ENCODE assay signal across 8 cellular contexts in genomic region chr2:45169339-45170190, GRCh38.
DNase-seq lines count a peak whose midpoint lies in the region; ATAC-seq and TF ChIP-seq lines count a peak whose summit lies in the region.

No MANE protein-coding gene starts in this region.

- no peaks in the 10 kb centered on the region for H3K79me2 ChIP-seq in neural cell (replicated peaks; ENCODE audit: insufficient read depth, low read length)

- H3K9me3 ChIP-seq in neural cell (ENCODE audit: low read length) = no peaks in the 10 kb centered on the region

- H3F3A ChIP-seq in neural cell (ENCODE audit: insufficient read depth, low read length, poor library complexity, severe bottlenecking) = no peaks in the 10 kb centered on the region

- peak overlapping the region; percentile 41 for H3K9ac ChIP-seq in neural cell (ENCODE audit: low read length)

- H3K27ac ChIP-seq in neural cell (ENCODE audit: low read length) = no peak overlapping the region

- H3K9me2 ChIP-seq in neural cell (ENCODE audit: insufficient read depth, low read length) = no peaks in the 10 kb centered on the region

- H3K36me3 Mint-ChIP-seq in endothelial cell (ENCODE audit: low read depth, unreplicated experiment) = no peaks in the 10 kb centered on the region

- ATAC-seq in HG03565 (IDR thresholded peaks at IDR 0.05; ENCODE audit: unreplicated experiment) = no peak

- H3K9me3 Mint-ChIP-seq in endothelial cell (ENCODE audit: unreplicated experiment) = no peaks in the 10 kb centered on the region

- no peaks in the 10 kb centered on the region for H3K36me3 ChIP-seq in neural cell (ENCODE audit: insufficient read depth, low read length)

- H3K4me3 ChIP-seq in neural cell (ENCODE audit: low read length) = peak overlapping the region; percentile 69

- H3K27me3 ChIP-seq in neural cell (ENCODE audit: insufficient read depth, low read depth, low read length) = peaks cover 90% of the 10 kb centered on the region

- DNase-seq in NCI-H2196 (lab: John Stamatoyannopoulos, UW; ENCODE audit: unreplicated experiment) = peak; percentile 62
- no peak for DNase-seq in NCI-H2196 treated with DMSO at 0.1 percent for 48 hours (lab: John Stamatoyannopoulos, UW; ENCODE audit: unreplicated experiment)
- peak; percentile 57 for DNase-seq in NCI-H69 (lab: John Stamatoyannopoulos, UW)
- peak; percentile 78 for DNase-seq in endothelial cell (ENCODE audit: low spot score)
- no peak for DNase-seq in NCI-H187 (lab: John Stamatoyannopoulos, UW)
- no peak for DNase-seq in hippocampal formation (lab: John Stamatoyannopoulos, UW)

- peaks cover 5% of the 10 kb centered on the region for H3K27me3 Mint-ChIP-seq in endothelial cell (ENCODE audit: unreplicated experiment)

- peak overlapping the region; percentile 79 for H3K4me3 Mint-ChIP-seq in endothelial cell (ENCODE audit: unreplicated experiment)

- TF ChIP-seq CTCF in endothelial cell (IDR thresholded peaks at IDR 0.05; ENCODE audit: unreplicated experiment) (no peak), neural cell (IDR thresholded peaks at IDR 0.05; ENCODE audit: poor library complexity, severe bottlenecking) (peak; percentile 28)

- H2AFZ ChIP-seq in neural cell (ENCODE audit: low read depth, low read length) = no peak overlapping the region

- no peak overlapping the region for H3K27ac Mint-ChIP-seq in endothelial cell (ENCODE audit: unreplicated experiment)

- peak overlapping the region; percentile 53 for H3K4me2 ChIP-seq in neural cell (ENCODE audit: low read length)

- H3K4me1 Mint-ChIP-seq in endothelial cell (ENCODE audit: unreplicated experiment) = peaks cover 11% of the 10 kb centered on the region

- no peak for TF ChIP-seq EP300 in neural cell (conservative IDR thresholded peaks at IDR 0.05; ENCODE audit: poor library complexity, severe bottlenecking)

- no peaks in the 10 kb centered on the region for H4K20me1 ChIP-seq in neural cell (ENCODE audit: insufficient read depth)

- TF ChIP-seq RAD21 in neural cell (conservative IDR thresholded peaks at IDR 0.05) = no peak

TF ChIP-seq in neural cell, 6 proteins besides CTCF, POLR2A, EP300 and RAD21:
- TF ChIP-seq SMC3 (conservative IDR thresholded peaks at IDR 0.05; ENCODE audit: poor library complexity) (peak; percentile 26), POLR2AphosphoS5 (IDR thresholded peaks at IDR 0.05) (no peak), REST (IDR thresholded peaks at IDR 0.05; ENCODE audit: borderline replicate concordance) (no peak), TAF1 (IDR thresholded peaks at IDR 0.05; ENCODE audit: low read depth) (no peak), EZH2 (IDR thresholded peaks at IDR 0.05; ENCODE audit: borderline replicate concordance, insufficient read depth, low read length, poor library complexity, severe bottlenecking) (peak; percentile 39), MXI1 (conservative IDR thresholded peaks at IDR 0.05; ENCODE audit: poor library complexity, severe bottlenecking) (no peak)

Comparison
In these comparisons a context has a peak if more than half of its experiments do, and no peak if none do; other contexts are left out.
1. DNase-seq: peak in NCI-H2196 (single experiment), NCI-H69 (single experiment) and endothelial cell (single experiment); none in NCI-H2196 treated with DMSO at 0.1 percent for 48 hours (single experiment), NCI-H187 (0 of 2) and hippocampal formation (0 of 2).